8 cellular contexts compared by ENCODE assay signal in the genomic region with DNA sequence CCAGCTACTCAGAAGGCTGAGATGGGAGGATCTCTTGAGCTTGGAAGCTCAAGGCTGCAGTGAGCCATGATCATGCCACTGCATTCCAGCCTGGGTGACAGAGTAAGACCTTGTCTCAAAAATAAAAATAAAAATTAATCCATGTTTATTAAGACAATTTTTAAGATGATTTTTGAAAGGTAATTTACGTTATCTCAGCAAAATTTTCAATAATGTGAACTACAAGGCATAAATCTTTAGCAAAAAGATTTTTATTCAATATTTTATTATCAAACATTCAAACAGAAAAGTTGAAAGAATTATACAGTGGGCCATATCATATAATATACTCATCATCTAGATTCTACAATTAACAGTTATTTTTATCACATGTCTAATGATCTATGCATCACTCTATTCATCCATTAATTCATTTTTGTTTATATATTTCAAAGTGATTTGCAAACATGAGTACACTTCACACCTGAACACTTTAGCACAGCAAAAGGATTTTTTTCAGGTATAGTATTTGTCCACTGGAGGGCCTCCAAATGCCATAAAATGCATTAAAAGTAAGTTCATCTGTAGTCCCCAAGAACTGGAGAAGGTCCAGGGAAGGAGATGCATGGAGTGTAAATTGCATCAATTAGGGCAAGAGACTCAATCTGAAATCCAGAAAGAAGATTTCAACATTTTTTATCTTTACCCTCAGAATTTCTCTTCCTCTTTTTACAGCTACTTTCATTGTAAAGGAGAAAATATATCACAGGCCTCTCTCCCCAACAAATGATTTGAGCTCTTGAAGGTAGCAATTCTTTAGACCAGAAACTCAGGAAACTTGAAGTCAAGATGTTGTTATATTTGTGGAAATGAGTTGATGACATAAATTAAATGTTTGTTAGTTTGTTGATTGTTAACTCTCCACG. TPM values are rescaled to one million over a fixed set of nuclear protein-coding genes. Genes with fewer than 3 reads are reported as not detected.
DNase-seq lines count a peak whose midpoint lies in the region; ATAC-seq, FAIRE-seq and TF ChIP-seq lines count a peak whose summit lies in the region.

No MANE protein-coding gene starts in this region.

- no peak for ATAC-seq in HG03025 (IDR thresholded peaks at IDR 0.05; ENCODE audit: low FRiP score, unreplicated experiment)

- peak; percentile 10 for DNase-seq in COLO668 (lab: John Stamatoyannopoulos, UW; ENCODE audit: unreplicated experiment)
- peak; percentile 18 for DNase-seq in GM19239 (ENCODE audit: insufficient read length, low spot score)
- DNase-seq in NCI-H1105 treated with DMSO at 0.1 percent for 48 hours (lab: John Stamatoyannopoulos, UW): peak; percentile 73
- DNase-seq in SW480 (ENCODE audit: low spot score): peak; percentile 75
- peak; percentile 59 for DNase-seq in fibroblast of villous mesenchyme (ENCODE audit: low read depth)
- DNase-seq in retinal pigment epithelial cell (ENCODE audit: low read depth): no peak
- no peak for DNase-seq in GDM1 (lab: John Stamatoyannopoulos, UW)

- TF ChIP-seq CTCF in fibroblast of villous mesenchyme (IDR thresholded peaks at IDR 0.05; ENCODE audit: insufficient read depth, low read depth, low read length) (peak; percentile 52), retinal pigment epithelial cell (conservative IDR thresholded peaks at IDR 0.05; ENCODE audit: low read depth, low read length) (peak; percentile 59)

- FAIRE-seq in GM19239 (lab: Jason Lieb, UNC): peak; percentile 85

- H3K4me3 ChIP-seq in fibroblast of villous mesenchyme (ENCODE audit: low read depth, low read length) (no peak overlapping the region), retinal pigment epithelial cell (ENCODE audit: low read length) (no peak overlapping the region)

RNA-seq across cellular contexts. Expression of gene RSBN1L, which starts 38.6 kb away (rescaled TPM):
- 20.6 and 25.0 TPM in 2 replicates for total RNA-seq in fibroblast of villous mesenchyme

Comparison
In these comparisons a context has a peak if more than half of its experiments do, and no peak if none do; other contexts are left out.
1. DNase-seq: peak in COLO668 (single experiment), GM19239 (single experiment), NCI-H1105 treated with DMSO at 0.1 percent for 48 hours (single experiment), SW480 (single experiment) and fibroblast of villous mesenchyme (single experiment); none in retinal pigment epithelial cell (single experiment) and GDM1 (single experiment).